15 cellular contexts compared by ENCODE assay signal in genomic region chr1:56322211-56322610, GRCh38.
"Had no signal": no experiment of that assay in that cellular context is flagged by ENCODE, and none has a peak within 500 bp of the region (broad histone marks: within the 10 kb centered on the region; RNA-seq: fewer than 3 reads in every experiment).

No MANE protein-coding gene starts in this region.

- DNase-seq: activated CD4-positive, alpha-beta T cell treated with anti-CD3 and anti-CD28 coated beads, Interleukin-2, amount 10 ng/mL, durations not matched to agents 7 days and 5 days; activated CD8-positive, alpha-beta T cell treated with anti-CD3 and anti-CD28 coated beads, Interleukin-2, amount 10 ng/mL, durations not matched to agents 7 days and 5 days; activated effector memory CD4-positive, alpha-beta T cell treated with Interleukin-2 at 50 U/mL for 16 hours; activated naive CD4-positive, alpha-beta T cell treated with anti-CD3 and anti-CD28 coated beads, Interleukin-2, amount 10 ng/mL, durations not matched to agents 7 days and 5 days; activated naive CD8-positive, alpha-beta T cell treated with anti-CD3 and anti-CD28 coated beads, Interleukin-2, amount 50 U/mL, for 24 hours; activated T-cell treated with anti-CD3 and anti-CD28 coated beads, Interleukin-2, amount 50 U/mL, for 24 hours; colonic mucosa; erythroblast; ovary; spleen; stimulated activated CD4-positive, alpha-beta T cell treated with anti-CD3 and anti-CD28 coated beads, Interleukin-4, amount 100 ng/mL, for 4 hours had no signal

- H3K27ac ChIP-seq: colonic mucosa, hepatocyte, ovary, SK-N-MC, spleen had no signal

- H3K79me2 ChIP-seq: hepatocyte had no signal

- H3K4me1 ChIP-seq: colonic mucosa, spleen had no signal

- H3K4me2 ChIP-seq: hepatocyte had no signal

- H3K36me3 ChIP-seq: colonic mucosa, ovary, spleen had no signal

- H3K4me3 ChIP-seq: colonic mucosa, hepatocyte, ovary, SK-N-MC, spleen had no signal

- H3K9me3 ChIP-seq: colonic mucosa, ovary, spleen had no signal

- H3K27me3 ChIP-seq: colonic mucosa, hepatocyte, ovary, spleen had no signal

- ATAC-seq: activated CD8-positive, alpha-beta T cell treated with anti-CD3 and anti-CD28 coated beads, Interleukin-2, amount 10 ng/mL, durations not matched to agents 7 days and 5 days; activated naive CD8-positive, alpha-beta T cell treated with anti-CD3 and anti-CD28 coated beads, Interleukin-2, amount 50 U/mL, for 24 hours; left lobe of liver; stimulated activated memory B cell treated with anti-CD40 and anti-IgM and Interleukin-4, amounts not matched to agents 10 μg/mL and 1 μg/mL and 100 μg/mL, for 72 hours had no signal

- H2AFZ ChIP-seq: hepatocyte had no signal
